Comparison of ENCODE assay signal across 15 cellular contexts in the genomic region with DNA sequence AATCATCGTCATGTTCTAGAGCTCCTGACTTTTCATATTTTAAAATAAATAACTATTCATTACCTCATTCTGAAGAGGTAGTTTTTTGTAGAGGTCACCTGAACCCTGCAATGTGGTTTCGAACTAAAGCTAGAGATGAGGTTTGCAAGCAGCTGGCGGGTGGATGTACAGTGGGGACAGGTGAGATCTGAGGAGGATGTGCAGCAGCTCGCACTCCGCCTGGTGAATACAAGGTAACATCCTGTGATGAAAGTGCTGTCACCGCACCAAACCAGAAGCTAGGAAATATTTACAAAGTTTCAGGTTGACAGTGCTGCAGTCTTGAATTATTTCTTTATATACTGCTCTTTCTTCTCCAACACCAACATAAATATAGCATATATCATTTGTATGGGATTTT. TPM values are rescaled to one million over a fixed set of nuclear protein-coding genes. Genes with fewer than 3 reads are reported as not detected.
DNase-seq lines count a peak whose midpoint lies in the region; ATAC-seq and TF ChIP-seq lines count a peak whose summit lies in the region.
"Had no signal": no experiment of that assay in that cellular context is flagged by ENCODE, and none has a peak within 500 bp of the region (broad histone marks: within the 10 kb centered on the region; RNA-seq: fewer than 3 reads in every experiment).

No MANE protein-coding gene starts in this region.

- 98 to 99% methylated on average over 6 of the region's 6 CpGs for WGBS in gastroesophageal sphincter (ENCODE audit: low coverage in 1 of 2), 2 donors

- TF ChIP-seq CTCF in gastroesophageal sphincter (IDR thresholded peaks at IDR 0.05): no peak

- no peak overlapping the region for H3K4me3 ChIP-seq in gastroesophageal sphincter
- H3K4me3 ChIP-seq: left lung, smooth muscle cell had no signal

- H3K27ac ChIP-seq in gastroesophageal sphincter: no peak overlapping the region
- H3K27ac ChIP-seq: KMS-11, left lung had no signal

- no peak for TF ChIP-seq POLR2A in gastroesophageal sphincter (IDR thresholded peaks at IDR 0.05)

- peaks cover 2% of the 10 kb centered on the region for H3K36me3 Mint-ChIP-seq in central memory CD8-positive, alpha-beta T cell (ENCODE audit: insufficient read depth)
- H3K36me3 Mint-ChIP-seq in stimulated activated effector memory CD8-positive, alpha-beta T cell treated with anti-CD3 and anti-CD28 coated beads, Interleukin-12 subunit alpha, Interleukin-12 subunit beta, amount 100 ng/mL, for 72 hours: peaks cover 11% of the 10 kb centered on the region

- H3K4me3 Mint-ChIP-seq in central memory CD8-positive, alpha-beta T cell: no peak overlapping the region
- H3K4me3 Mint-ChIP-seq in stimulated activated effector memory CD8-positive, alpha-beta T cell treated with anti-CD3 and anti-CD28 coated beads, Interleukin-12 subunit alpha, Interleukin-12 subunit beta, amount 100 ng/mL, for 72 hours: no peak overlapping the region
- H3K4me3 Mint-ChIP-seq: type B pancreatic cell had no signal

- no peaks in the 10 kb centered on the region for H3K9me3 Mint-ChIP-seq in central memory CD8-positive, alpha-beta T cell
- no peaks in the 10 kb centered on the region for H3K9me3 Mint-ChIP-seq in stimulated activated effector memory CD8-positive, alpha-beta T cell treated with anti-CD3 and anti-CD28 coated beads, Interleukin-12 subunit alpha, Interleukin-12 subunit beta, amount 100 ng/mL, for 72 hours
- H3K9me3 Mint-ChIP-seq: type B pancreatic cell had no signal

- no peak for TF ChIP-seq EP300 in gastroesophageal sphincter (IDR thresholded peaks at IDR 0.05)

- H3K9me3 ChIP-seq in gastroesophageal sphincter: no peaks in the 10 kb centered on the region
- H3K9me3 ChIP-seq: left lung had no signal

- peaks cover 12% of the 10 kb centered on the region for H3K4me1 Mint-ChIP-seq in central memory CD8-positive, alpha-beta T cell
- H3K4me1 Mint-ChIP-seq in stimulated activated effector memory CD8-positive, alpha-beta T cell treated with anti-CD3 and anti-CD28 coated beads, Interleukin-12 subunit alpha, Interleukin-12 subunit beta, amount 100 ng/mL, for 72 hours: peaks cover 8% of the 10 kb centered on the region

- ATAC-seq in central memory CD8-positive, alpha-beta T cell (replicated peaks; ENCODE audit: extremely low read depth, poor library complexity, severe bottlenecking): peak; percentile 94
- ATAC-seq in stimulated activated effector memory CD8-positive, alpha-beta T cell treated with anti-CD3 and anti-CD28 coated beads, Interleukin-12 subunit alpha, Interleukin-12 subunit beta, amount 100 ng/mL, for 72 hours: peak; percentile 55
- ATAC-seq in GM18868 (IDR thresholded peaks at IDR 0.05; ENCODE audit: unreplicated experiment) (no peak), gastroesophageal sphincter (no peak)

- no peaks in the 10 kb centered on the region for H3K27me3 ChIP-seq in gastroesophageal sphincter
- H3K27me3 ChIP-seq: left lung had no signal

- H3K27ac Mint-ChIP-seq in central memory CD8-positive, alpha-beta T cell (ENCODE audit: low read depth): peak overlapping the region; percentile 16
- H3K27ac Mint-ChIP-seq in stimulated activated effector memory CD8-positive, alpha-beta T cell treated with anti-CD3 and anti-CD28 coated beads, Interleukin-12 subunit alpha, Interleukin-12 subunit beta, amount 100 ng/mL, for 72 hours: peak overlapping the region; percentile 20
- H3K27ac Mint-ChIP-seq: progenitor cell of endocrine pancreas, type B pancreatic cell had no signal

- no peaks in the 10 kb centered on the region for H3K27me3 Mint-ChIP-seq in central memory CD8-positive, alpha-beta T cell
- H3K27me3 Mint-ChIP-seq: progenitor cell of endocrine pancreas, type B pancreatic cell had no signal

- peak; percentile 46 for DNase-seq in activated gamma-delta T cell treated with Interleukin-2 at 50 U/mL for 16 hours
- DNase-seq in activated gamma-delta T cell (lab: John Stamatoyannopoulos, UW): no peak
- DNase-seq in activated T-cell treated with anti-CD3 and anti-CD28 coated beads, Interleukin-2, amount 50 U/mL, for 48 hours: peak; percentile 39 to 42
- DNase-seq in central memory CD8-positive, alpha-beta T cell (ENCODE audit: low spot score in 2 of 2): no peak
- DNase-seq in stimulated activated effector memory CD8-positive, alpha-beta T cell treated with anti-CD3 and anti-CD28 coated beads, Interleukin-12 subunit alpha, Interleukin-12 subunit beta, amount 100 ng/mL, for 72 hours (ENCODE audit: low spot score in 2 of 2): no peak
- DNase-seq in GF-D8 (lab: John Stamatoyannopoulos, UW): no peak
- DNase-seq: left lung, NCI-H1436, NCI-H226 had no signal

- H3K4me1 ChIP-seq in gastroesophageal sphincter: no peaks in the 10 kb centered on the region

- H3K36me3 ChIP-seq in gastroesophageal sphincter: peaks cover 0 to 23% of the 10 kb centered on the region in 2 donors

RNA-seq across cellular contexts. Expression of a gene that starts 26.5 kb away (rescaled TPM):
- 100 to 1,000 TPM; 187 to 472 (median 345) TPM for total RNA-seq in gastroesophageal sphincter

RNA-seq across cellular contexts. Expression of a gene that starts 50.3 kb away (rescaled TPM):
- total RNA-seq in gastroesophageal sphincter: 10 to 100 TPM; 14.5 to 33.4 (median 22.4) TPM

Comparison
In these comparisons a context has a peak if more than half of its experiments do, and no peak if none do; other contexts are left out.
1. DNase-seq: peak in activated gamma-delta T cell treated with Interleukin-2 at 50 U/mL for 16 hours (single experiment) and activated T-cell treated with anti-CD3 and anti-CD28 coated beads, Interleukin-2, amount 50 U/mL, for 48 hours (2 of 2); none in activated gamma-delta T cell (single experiment), central memory CD8-positive, alpha-beta T cell (0 of 2), stimulated activated effector memory CD8-positive, alpha-beta T cell treated with anti-CD3 and anti-CD28 coated beads, Interleukin-12 subunit alpha, Interleukin-12 subunit beta, amount 100 ng/mL, for 72 hours (0 of 2) and GF-D8 (single experiment).
2. ATAC-seq: peak in central memory CD8-positive, alpha-beta T cell (single experiment) and stimulated activated effector memory CD8-positive, alpha-beta T cell treated with anti-CD3 and anti-CD28 coated beads, Interleukin-12 subunit alpha, Interleukin-12 subunit beta, amount 100 ng/mL, for 72 hours (single experiment); none in GM18868 (single experiment) and gastroesophageal sphincter (single experiment).